Comparison of ENCODE assay signal across 11 cellular contexts in genomic region chr15:71364117-71364584, GRCh38.
A peak's percentile ranks its signal among the peaks of the same experiment; 100 is the strongest.
DNase-seq lines count a peak whose midpoint lies in the region; ATAC-seq and TF ChIP-seq lines count a peak whose summit lies in the region.
"Had no signal": no experiment of that assay in that cellular context is flagged by ENCODE, and none has a peak within 500 bp of the region (broad histone marks: within the 10 kb centered on the region; RNA-seq: fewer than 3 reads in every experiment).

No MANE protein-coding gene starts in this region.

- H3K4me1 ChIP-seq in breast epithelium (no peaks in the 10 kb centered on the region), endodermal cell (ENCODE audit: control insufficient read depth, insufficient read depth, low read length) (no peaks in the 10 kb centered on the region)
- H3K4me1 ChIP-seq: tibial nerve had no signal

- H3K9me3 ChIP-seq in breast epithelium (no peaks in the 10 kb centered on the region), endodermal cell (ENCODE audit: control insufficient read depth, low read length) (no peaks in the 10 kb centered on the region)

- H3K9me3 Mint-ChIP-seq in MCF 10A (ENCODE audit: unreplicated experiment) (no peaks in the 10 kb centered on the region), endodermal cell (no peaks in the 10 kb centered on the region), type B pancreatic cell (no peaks in the 10 kb centered on the region), immature natural killer cell (peaks cover 0 to 4% (median 0%) of the 10 kb centered on the region in 6 donors)
- H3K9me3 Mint-ChIP-seq: activated T-cell treated with anti-CD3 and anti-CD28 coated beads, Interleukin-2, amount 50 U/mL, for 4 hours; dendritic cell treated with granulocyte-macrophage colony-stimulating factor and Interleukin-4, amounts not matched to agents 40 ng/mL and 50 ng/mL, for 4 days had no signal

- H3K36me3 Mint-ChIP-seq in MCF 10A (ENCODE audit: insufficient read depth, unreplicated experiment) (peaks cover 8% of the 10 kb centered on the region), endodermal cell (ENCODE audit: low read depth) (no peaks in the 10 kb centered on the region), type B pancreatic cell (peaks cover 5% of the 10 kb centered on the region), immature natural killer cell (no peaks in the 10 kb centered on the region)

- no peak overlapping the region for H3K27ac ChIP-seq in breast epithelium
- no peak overlapping the region for H3K27ac ChIP-seq in endodermal cell (ENCODE audit: low read depth, low read length)
- H3K27ac ChIP-seq: tibial nerve had no signal

- H3K9ac ChIP-seq in endodermal cell (ENCODE audit: extremely low read depth, low read length, poor library complexity, severe bottlenecking), result no peak overlapping the region

- H3K27ac Mint-ChIP-seq in MCF 10A (ENCODE audit: low read depth, unreplicated experiment) (peak overlapping the region; percentile 69), endodermal cell (no peak overlapping the region), type B pancreatic cell (peak overlapping the region; percentile 74), immature natural killer cell (no peak overlapping the region)
- H3K27ac Mint-ChIP-seq: dendritic cell treated with granulocyte-macrophage colony-stimulating factor and Interleukin-4, amounts not matched to agents 40 ng/mL and 50 ng/mL, for 4 days had no signal

- TF ChIP-seq CTCF in MCF 10A (IDR thresholded peaks at IDR 0.05; ENCODE audit: unreplicated experiment), result no peak
- TF ChIP-seq CTCF in breast epithelium (IDR thresholded peaks at IDR 0.05), result no peak
- no peak for TF ChIP-seq CTCF in endodermal cell (conservative IDR thresholded peaks at IDR 0.05)
- TF ChIP-seq CTCF in type B pancreatic cell (conservative IDR thresholded peaks at IDR 0.05), result no peak

- H3K36me3 ChIP-seq in breast epithelium (no peaks in the 10 kb centered on the region), endodermal cell (ENCODE audit: control insufficient read depth, insufficient read depth, low read length) (no peaks in the 10 kb centered on the region)
- H3K36me3 ChIP-seq: tibial nerve had no signal

- intact Hi-C loops in MCF 10A (cut with micrococcal nuclease), result no loop called here
- intact Hi-C loops in breast epithelium (cut with DNase I; ENCODE audit: low total_unique reads), result no loop called here

- ATAC-seq in HG02981 (IDR thresholded peaks at IDR 0.05; ENCODE audit: unreplicated experiment), result no peak
- ATAC-seq: activated T-cell treated with anti-CD3 and anti-CD28 coated beads, Interleukin-2, amount 50 U/mL, for 4 hours had no signal

- TF ChIP-seq POLR2A in breast epithelium (IDR thresholded peaks at IDR 0.05), result no peak

- CTCF ChIA-PET in MCF 10A (lab: Yijun Ruan, JAX), result interaction anchor here (0.8 kb wide), 1 partner anchor 22 kb away, joined by 3 read pairs; no protein-coding TSS in a partner anchor

- DNase-seq in MCF 10A (ENCODE audit: unreplicated experiment), result peak; percentile 86
- no peak for DNase-seq in breast epithelium (ENCODE audit: low spot score in 2 of 2)
- DNase-seq in NCI-H2171 (lab: John Stamatoyannopoulos, UW), result peak; percentile 32
- DNase-seq in endodermal cell, result peak; percentile 43
- DNase-seq in type B pancreatic cell (ENCODE audit: extremely low spot score, unreplicated experiment), result no peak
- DNase-seq in activated CD8-positive, alpha-beta memory T cell treated with anti-CD3 and anti-CD28 coated beads, Interleukin-2, amount 50 U/mL, for 48 hours, result no peak
- no peak for DNase-seq in immature natural killer cell
- DNase-seq: activated T-cell treated with anti-CD3 and anti-CD28 coated beads, Interleukin-2, amount 50 U/mL, for 4 hours had no signal

- H3K4me1 Mint-ChIP-seq in MCF 10A (ENCODE audit: insufficient read depth, unreplicated experiment) (peaks cover 17% of the 10 kb centered on the region), endodermal cell (peaks cover 14% of the 10 kb centered on the region), type B pancreatic cell (ENCODE audit: unreplicated experiment) (peaks cover 15% of the 10 kb centered on the region), immature natural killer cell (no peaks in the 10 kb centered on the region)

- no peak overlapping the region for H3K4me3 Mint-ChIP-seq in MCF 10A (ENCODE audit: unreplicated experiment)
- H3K4me3 Mint-ChIP-seq in endodermal cell, result no peak overlapping the region
- H3K4me3 Mint-ChIP-seq in type B pancreatic cell, result no peak overlapping the region
- no peak overlapping the region for H3K4me3 Mint-ChIP-seq in immature natural killer cell
- H3K4me3 Mint-ChIP-seq: activated T-cell treated with anti-CD3 and anti-CD28 coated beads, Interleukin-2, amount 50 U/mL, for 4 hours; dendritic cell treated with granulocyte-macrophage colony-stimulating factor and Interleukin-4, amounts not matched to agents 40 ng/mL and 50 ng/mL, for 4 days had no signal

- no peaks in the 10 kb centered on the region for H3K27me3 ChIP-seq in breast epithelium
- no peaks in the 10 kb centered on the region for H3K27me3 ChIP-seq in endodermal cell (ENCODE audit: control insufficient read depth, insufficient read depth, low read length, poor library complexity, severe bottlenecking)
- H3K27me3 ChIP-seq: tibial nerve had no signal

- no TSS peak for BruUV-seq in MCF 10A (replicated peaks; lab: Mats Ljungman, UMichigan)

- H3K4me3 ChIP-seq in breast epithelium (no peak overlapping the region), endodermal cell (ENCODE audit: low read length) (no peak overlapping the region)
- H3K4me3 ChIP-seq: tibial nerve had no signal

- H3K27me3 Mint-ChIP-seq in MCF 10A (ENCODE audit: insufficient read depth, unreplicated experiment), result no peaks in the 10 kb centered on the region
- no peaks in the 10 kb centered on the region for H3K27me3 Mint-ChIP-seq in endodermal cell (ENCODE audit: insufficient read depth)
- H3K27me3 Mint-ChIP-seq in type B pancreatic cell, result peaks cover 5% of the 10 kb centered on the region
- H3K27me3 Mint-ChIP-seq in immature natural killer cell (ENCODE audit: low read depth in 3 of 3), result peaks cover 0 to 8% (median 2%) of the 10 kb centered on the region in 3 donors

- POLR2A ChIA-PET in MCF 10A (lab: Yijun Ruan, JAX), result interaction anchor here (0.6 to 0.9 kb wide), 4 partner anchors 9 to 86 kb away, joined by 3 to 4 read pairs (median 3); no protein-coding TSS in a partner anchor

- 86 to 94% methylated on average over 3 to 5 of the region's 5 CpGs for WGBS in endodermal cell (ENCODE audit: insufficient coverage in 1 of 2, insufficient read length in 1 of 2), 2 experiments

Comparison
In these comparisons a context has a peak if more than half of its experiments do, and no peak if none do; other contexts are left out.
1. DNase-seq: peak in MCF 10A (single experiment), NCI-H2171 (single experiment) and endodermal cell (single experiment); none in breast epithelium (0 of 2), type B pancreatic cell (single experiment), activated CD8-positive, alpha-beta memory T cell treated with anti-CD3 and anti-CD28 coated beads, Interleukin-2, amount 50 U/mL, for 48 hours (single experiment) and immature natural killer cell (0 of 3).
2. H3K27ac Mint-ChIP-seq: peak in MCF 10A (single experiment) and type B pancreatic cell (single experiment); none in endodermal cell (single experiment) and immature natural killer cell (0 of 6).